Comparison of ENCODE assay signal across 2 cellular contexts in the genomic region with DNA sequence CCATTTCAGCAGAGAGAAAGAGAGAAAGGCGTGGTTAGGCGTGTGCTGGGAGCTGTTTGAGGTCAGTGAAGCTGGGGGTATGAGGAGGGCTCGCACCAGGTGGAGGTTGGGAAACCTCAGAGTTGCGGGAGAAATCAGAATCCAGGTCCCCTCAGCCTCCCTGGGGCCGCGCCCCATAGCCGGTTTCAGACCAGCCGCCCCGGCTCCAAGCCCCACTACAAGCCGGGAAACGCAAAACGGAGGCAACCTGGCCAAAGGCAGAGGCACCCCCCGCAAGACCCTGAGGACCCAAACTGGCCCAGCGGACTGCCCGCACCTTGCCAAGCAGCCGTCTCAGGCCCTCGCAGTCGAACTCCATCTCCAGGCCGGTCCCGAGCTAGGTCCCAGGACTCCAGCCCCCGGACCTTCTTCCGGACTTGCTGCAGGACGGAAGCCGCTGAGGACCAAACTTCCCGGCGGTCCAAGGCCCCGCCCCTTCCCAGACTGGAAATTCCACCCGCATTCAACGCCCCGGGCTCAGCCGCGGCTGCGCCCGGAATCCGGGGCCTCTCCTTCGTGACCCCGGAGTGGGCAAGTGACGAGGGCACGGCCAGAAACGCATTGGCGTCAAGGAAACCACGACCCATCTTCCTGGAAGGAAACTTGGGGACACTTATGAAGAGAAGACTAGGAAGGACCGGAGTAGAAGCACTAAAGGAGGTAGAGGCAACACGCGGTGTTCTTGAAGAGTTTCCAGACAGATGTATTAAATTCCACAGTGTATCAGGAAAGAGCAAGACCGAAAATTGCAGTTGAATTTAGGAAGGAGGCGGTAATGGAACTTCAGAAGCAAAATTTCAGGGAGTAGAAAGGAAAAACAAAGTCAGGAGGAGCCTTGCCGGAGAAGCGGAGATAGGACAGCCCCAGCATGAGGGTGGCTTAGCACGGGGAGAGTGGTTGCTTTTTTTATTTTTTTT.
TF ChIP-seq lines count a peak whose summit lies in the region.

TSS of gene UEVLD (minus strand) at position 438 of the 956 bp plus-strand sequence. CDS start at position 358, 80 bp downstream.

TF ChIP-seq in HEK293, 187 proteins besides CTCF, POLR2A, EP300 and RAD21 (continued from another document):
- TF ChIP-seq, protein P1, sequence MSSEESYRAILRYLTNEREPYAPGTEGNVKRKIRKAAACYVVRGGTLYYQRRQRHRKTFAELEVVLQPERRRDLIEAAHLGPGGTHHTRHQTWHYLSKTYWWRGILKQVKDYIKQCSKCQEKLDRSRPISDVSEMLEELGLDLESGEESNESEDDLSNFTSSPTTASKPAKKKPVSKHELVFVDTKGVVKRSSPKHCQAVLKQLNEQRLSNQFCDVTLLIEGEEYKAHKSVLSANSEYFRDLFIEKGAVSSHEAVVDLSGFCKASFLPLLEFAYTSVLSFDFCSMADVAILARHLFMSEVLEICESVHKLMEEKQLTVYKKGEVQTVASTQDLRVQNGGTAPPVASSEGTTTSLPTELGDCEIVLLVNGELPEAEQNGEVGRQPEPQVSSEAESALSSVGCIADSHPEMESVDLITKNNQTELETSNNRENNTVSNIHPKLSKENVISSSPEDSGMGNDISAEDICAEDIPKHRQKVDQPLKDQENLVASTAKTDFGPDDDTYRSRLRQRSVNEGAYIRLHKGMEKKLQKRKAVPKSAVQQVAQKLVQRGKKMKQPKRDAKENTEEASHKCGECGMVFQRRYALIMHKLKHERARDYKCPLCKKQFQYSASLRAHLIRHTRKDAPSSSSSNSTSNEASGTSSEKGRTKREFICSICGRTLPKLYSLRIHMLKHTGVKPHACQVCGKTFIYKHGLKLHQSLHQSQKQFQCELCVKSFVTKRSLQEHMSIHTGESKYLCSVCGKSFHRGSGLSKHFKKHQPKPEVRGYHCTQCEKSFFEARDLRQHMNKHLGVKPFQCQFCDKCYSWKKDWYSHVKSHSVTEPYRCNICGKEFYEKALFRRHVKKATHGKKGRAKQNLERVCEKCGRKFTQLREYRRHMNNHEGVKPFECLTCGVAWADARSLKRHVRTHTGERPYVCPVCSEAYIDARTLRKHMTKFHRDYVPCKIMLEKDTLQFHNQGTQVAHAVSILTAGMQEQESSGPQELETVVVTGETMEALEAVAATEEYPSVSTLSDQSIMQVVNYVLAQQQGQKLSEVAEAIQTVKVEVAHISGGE (tag by site-specific recombination; conservative IDR thresholded peaks at IDR 0.05; ENCODE audit: low read depth): peak; percentile 94

TF ChIP-seq in K562, 482 proteins besides CTCF, POLR2A, EP300 and RAD21 (continued from another document and continues in another):
- TF ChIP-seq CEBPZ (IDR thresholded peaks at IDR 0.05; ENCODE audit: borderline replicate concordance, low read depth, low read length): no peak
- TF ChIP-seq ZNF398 (CRISPR knock-in tag; IDR thresholded peaks at IDR 0.05): no peak
- TF ChIP-seq, protein P2, sequence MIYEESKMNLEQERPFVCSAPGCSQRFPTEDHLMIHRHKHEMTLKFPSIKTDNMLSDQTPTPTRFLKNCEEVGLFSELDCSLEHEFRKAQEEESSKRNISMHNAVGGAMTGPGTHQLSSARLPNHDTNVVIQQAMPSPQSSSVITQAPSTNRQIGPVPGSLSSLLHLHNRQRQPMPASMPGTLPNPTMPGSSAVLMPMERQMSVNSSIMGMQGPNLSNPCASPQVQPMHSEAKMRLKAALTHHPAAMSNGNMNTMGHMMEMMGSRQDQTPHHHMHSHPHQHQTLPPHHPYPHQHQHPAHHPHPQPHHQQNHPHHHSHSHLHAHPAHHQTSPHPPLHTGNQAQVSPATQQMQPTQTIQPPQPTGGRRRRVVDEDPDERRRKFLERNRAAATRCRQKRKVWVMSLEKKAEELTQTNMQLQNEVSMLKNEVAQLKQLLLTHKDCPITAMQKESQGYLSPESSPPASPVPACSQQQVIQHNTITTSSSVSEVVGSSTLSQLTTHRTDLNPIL (CRISPR knock-in tag; IDR thresholded peaks at IDR 0.05): no peak
- TF ChIP-seq CHD2 (IDR thresholded peaks at IDR 0.05; ENCODE audit: low read depth, low read length): no peak
- TF ChIP-seq SIX5 (IDR thresholded peaks at IDR 0.05; ENCODE audit: borderline replicate concordance in 1 of 2, insufficient read depth in 1 of 2, low read depth in 1 of 2, low read length in 2 of 2): no peak
- TF ChIP-seq PPARD (CRISPR knock-in tag; IDR thresholded peaks at IDR 0.05): no peak
- peak; percentile 17 for TF ChIP-seq ZFP36 (IDR thresholded peaks at IDR 0.05; ENCODE audit: low read depth, low read length, partially characterized antibody)
- peak; percentile 45; the same call in 1 of the 2 replicates for TF ChIP-seq NR2C1 (IDR thresholded peaks at IDR 0.05)
- TF ChIP-seq NR2C1 (tag; IDR thresholded peaks at IDR 0.05): peak; percentile 68
- no peak for TF ChIP-seq LEF1 (IDR thresholded peaks at IDR 0.05)
- TF ChIP-seq JUN (IDR thresholded peaks at IDR 0.05; ENCODE audit: borderline replicate concordance, low read depth, low read length): no peak
- TF ChIP-seq JUN (CRISPR knock-in tag; IDR thresholded peaks at IDR 0.05; ENCODE audit: borderline replicate concordance): no peak
- peak; percentile 21; the same call in 1 of the 2 replicates for TF ChIP-seq ZFP1 (CRISPR knock-in tag; IDR thresholded peaks at IDR 0.05)
- no peak for TF ChIP-seq REST (CRISPR knock-in tag; IDR thresholded peaks at IDR 0.05; ENCODE audit: low read depth)
- no peak for TF ChIP-seq RUNX1 (IDR thresholded peaks at IDR 0.05; ENCODE audit: low read depth)
- TF ChIP-seq THAP7 (CRISPR knock-in tag; IDR thresholded peaks at IDR 0.05): no peak
- TF ChIP-seq ZNF280A (IDR thresholded peaks at IDR 0.05; ENCODE audit: low read depth, partially characterized antibody): no peak
- no peak for TF ChIP-seq KLF10 (CRISPR knock-in tag; IDR thresholded peaks at IDR 0.05)
- peak; percentile 90 for TF ChIP-seq ELF2 (CRISPR knock-in tag; IDR thresholded peaks at IDR 0.05)
- peak; percentile 87 for TF ChIP-seq RBFOX2 (IDR thresholded peaks at IDR 0.05; ENCODE audit: low read depth, low read length)
- no peak for TF ChIP-seq GTF2F1 (IDR thresholded peaks at IDR 0.05; ENCODE audit: low read depth, low read length)
- TF ChIP-seq ZNF175 (CRISPR knock-in tag; IDR thresholded peaks at IDR 0.05; ENCODE audit: low read depth): no peak
- TF ChIP-seq THRAP3 (IDR thresholded peaks at IDR 0.05; ENCODE audit: borderline replicate concordance): no peak
- TF ChIP-seq ZNF174 (CRISPR knock-in tag; IDR thresholded peaks at IDR 0.05): no peak
- TF ChIP-seq, protein P3, sequence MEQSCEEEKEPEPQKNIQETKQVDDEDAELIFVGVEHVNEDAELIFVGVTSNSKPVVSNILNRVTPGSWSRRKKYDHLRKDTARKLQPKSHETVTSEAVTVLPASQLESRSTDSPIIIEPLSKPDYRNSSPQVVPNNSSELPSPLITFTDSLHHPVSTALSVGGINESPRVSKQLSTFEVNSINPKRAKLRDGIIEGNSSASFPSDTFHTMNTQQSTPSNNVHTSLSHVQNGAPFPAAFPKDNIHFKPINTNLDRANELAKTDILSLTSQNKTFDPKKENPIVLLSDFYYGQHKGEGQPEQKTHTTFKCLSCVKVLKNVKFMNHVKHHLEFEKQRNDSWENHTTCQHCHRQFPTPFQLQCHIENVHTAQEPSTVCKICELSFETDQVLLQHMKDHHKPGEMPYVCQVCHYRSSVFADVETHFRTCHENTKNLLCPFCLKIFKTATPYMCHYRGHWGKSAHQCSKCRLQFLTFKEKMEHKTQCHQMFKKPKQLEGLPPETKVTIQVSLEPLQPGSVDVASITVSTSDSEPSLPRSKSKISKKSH (CRISPR knock-in tag; IDR thresholded peaks at IDR 0.05): no peak
- TF ChIP-seq KHSRP (IDR thresholded peaks at IDR 0.05): no peak
